ENCODE assay signal across 21 cellular contexts in the genomic region with DNA sequence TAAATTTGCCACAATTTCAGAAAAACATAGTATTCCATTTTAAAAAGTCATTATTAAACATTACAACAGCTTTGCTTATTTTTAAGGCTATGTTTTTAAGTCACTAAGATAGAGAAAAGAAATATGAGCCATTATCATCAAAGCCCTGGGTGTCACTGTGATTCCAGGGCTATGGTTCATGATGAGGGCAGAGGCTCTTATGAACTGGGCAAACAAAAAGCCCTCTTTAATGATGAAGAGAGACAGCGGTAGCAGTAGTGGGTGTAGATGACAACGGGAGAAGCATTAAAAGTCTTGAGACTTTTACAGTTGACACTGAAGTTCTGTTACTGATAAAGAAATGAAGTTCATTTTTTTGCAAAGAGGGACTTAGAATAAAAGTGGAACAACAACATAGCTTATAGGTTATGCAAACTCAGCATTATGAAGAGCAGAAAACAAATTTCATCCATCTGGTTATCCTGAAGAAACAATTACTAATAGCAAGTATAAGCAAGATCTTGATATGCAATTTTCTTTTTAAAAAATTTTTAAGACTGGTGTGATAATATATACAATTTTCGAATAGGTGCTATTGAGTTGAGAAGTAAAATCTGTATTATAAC.
"Had no signal": no experiment of that assay in that cellular context is flagged by ENCODE, and none has a peak within 500 bp of the region (broad histone marks: within the 10 kb centered on the region; RNA-seq: fewer than 3 reads in every experiment).

No MANE protein-coding gene starts in this region.

- ATAC-seq: lower lobe of right lung; natural killer cell; right cardiac atrium; stimulated activated memory B cell treated with anti-CD40 and anti-IgM and Interleukin-4, amounts not matched to agents 10 μg/mL and 1 μg/mL and 100 μg/mL, for 72 hours; upper lobe of right lung had no signal

- H3K9me3 Mint-ChIP-seq: mesothelial cell of epicardium, neural progenitor cell had no signal

- H3K4me1 Mint-ChIP-seq: immature natural killer cell; memory B cell; natural killer cell; stimulated activated memory B cell treated with anti-CD40 and anti-IgM and Interleukin-4, amounts not matched to agents 10 μg/mL and 1 μg/mL and 100 μg/mL, for 72 hours had no signal

- H3K4me3 ChIP-seq: left ventricle myocardium inferior, lower lobe of right lung, neural progenitor cell, ovary, spleen, tibial artery, upper lobe of right lung had no signal

- H3K4me1 ChIP-seq: lower lobe of right lung, neural progenitor cell, spleen, tibial artery, upper lobe of right lung had no signal

- H3K4me3 Mint-ChIP-seq: immature natural killer cell; memory B cell; mesothelial cell of epicardium; natural killer cell; neural progenitor cell; stimulated activated memory B cell treated with anti-CD40 and anti-IgM and Interleukin-4, amounts not matched to agents 10 μg/mL and 1 μg/mL and 100 μg/mL, for 72 hours; stimulated activated naive CD8-positive, alpha-beta T cell treated with anti-CD3 and anti-CD28 coated beads, Interleukin-15, Interleukin-2, amounts not matched to agents 100 ng/mL and 50 ng/mL, for 24 hours had no signal

- H3K4me2 ChIP-seq: neural progenitor cell had no signal

- H3K36me3 Mint-ChIP-seq: immature natural killer cell; memory B cell; mesothelial cell of epicardium; natural killer cell; neural progenitor cell; stimulated activated memory B cell treated with anti-CD40 and anti-IgM and Interleukin-4, amounts not matched to agents 10 μg/mL and 1 μg/mL and 100 μg/mL, for 72 hours had no signal

- H3K9me3 ChIP-seq: left ventricle myocardium inferior, lower lobe of right lung, ovary, spleen, tibial artery, upper lobe of right lung had no signal

- H3K27me3 ChIP-seq: neural progenitor cell, ovary, spleen, tibial artery, upper lobe of right lung had no signal

- H3K27ac Mint-ChIP-seq: immature natural killer cell; memory B cell; natural killer cell; neural progenitor cell; progenitor cell of endocrine pancreas; stimulated activated memory B cell treated with anti-CD40 and anti-IgM and Interleukin-4, amounts not matched to agents 10 μg/mL and 1 μg/mL and 100 μg/mL, for 72 hours; stimulated activated naive CD8-positive, alpha-beta T cell treated with anti-CD3 and anti-CD28 coated beads, Interleukin-15, Interleukin-2, amounts not matched to agents 100 ng/mL and 50 ng/mL, for 24 hours had no signal

- H3K36me3 ChIP-seq: left ventricle myocardium inferior, lower lobe of right lung, neural progenitor cell, ovary, spleen, tibial artery, upper lobe of right lung had no signal

- H3K27me3 Mint-ChIP-seq: stimulated activated memory B cell treated with anti-CD40 and anti-IgM and Interleukin-4, amounts not matched to agents 10 μg/mL and 1 μg/mL and 100 μg/mL, for 72 hours; stimulated activated naive CD8-positive, alpha-beta T cell treated with anti-CD3 and anti-CD28 coated beads, Interleukin-15, Interleukin-2, amounts not matched to agents 100 ng/mL and 50 ng/mL, for 24 hours had no signal

- H3K27ac ChIP-seq: left ventricle myocardium inferior, lower lobe of right lung, neural progenitor cell, ovary, tibial artery, upper lobe of right lung had no signal

- H2AFZ ChIP-seq: neural progenitor cell had no signal

- DNase-seq: cerebellar nuclear complex; dermis blood vessel endothelial cell; immature natural killer cell; left ventricle myocardium inferior; lower lobe of right lung; natural killer cell; nucleus accumbens; ovary; right cardiac atrium; spleen; stimulated activated CD4-positive, alpha-beta T cell treated with anti-CD3 and anti-CD28 coated beads, Interleukin-15, amount 100 ng/mL, for 24 hours; stimulated activated CD4-positive, alpha-beta T cell treated with anti-CD3 and anti-CD28 coated beads, Interleukin-1b, Interleukin-23, amount 100 ng/mL, for 48 hours; stimulated activated CD4-positive, alpha-beta T cell treated with anti-CD3 and anti-CD28 coated beads, Interleukin-4, amount 100 ng/mL, for 24 hours; tibial artery; upper lobe of right lung had no signal

- H3K9ac ChIP-seq: neural progenitor cell had no signal
